Comparison of ENCODE assay signal across 8 cellular contexts in genomic region chr6:26020291-26020982, GRCh38. TPM values are rescaled to one million over a fixed set of nuclear protein-coding genes. Genes with fewer than 3 reads are reported as not detected.
DNase-seq lines count a peak whose midpoint lies in the region; ATAC-seq and TF ChIP-seq lines count a peak whose summit lies in the region.

No MANE protein-coding gene starts in this region.

- TF ChIP-seq POLR2A in GM10847 (IDR thresholded peaks at IDR 0.05; ENCODE audit: extremely low read depth, insufficient read length) (peak; percentile 99), NB4 (IDR thresholded peaks at IDR 0.05; ENCODE audit: extremely low read depth, insufficient read length) (peak; percentile 93)

- peak overlapping the region; percentile 85 to 99 (median 97) for H3K4me3 Mint-ChIP-seq in T-cell

- CTCF ChIA-PET in T-cell (lab: Charles Lee), result interaction anchor here (0.6 to 3.1 kb wide), 14 partner anchors 10 to 1459 kb away, joined by 3 to 23 read pairs (median 7); a partner anchor contains a TSS

- peaks cover 0 to 4% (median 3%) of the 10 kb centered on the region in 3 donors for H3K9me3 Mint-ChIP-seq in T-cell

- no peaks in the 10 kb centered on the region for H3K27me3 Mint-ChIP-seq in T-cell

- H3K4me1 Mint-ChIP-seq in T-cell, result peaks cover 29 to 38% (median 33%) of the 10 kb centered on the region in 3 donors

- intact Hi-C loops in left cardiac atrium (cut with DNase I) (no loop called here), posterior vena cava (cut with DNase I) (no loop called here)

- H3K36me3 Mint-ChIP-seq in T-cell, result no peaks in the 10 kb centered on the region

- no peak for TF ChIP-seq CTCF in NB4 (IDR thresholded peaks at IDR 0.05; ENCODE audit: low read depth, low read length)

- ATAC-seq in HG02571 (IDR thresholded peaks at IDR 0.05; ENCODE audit: unreplicated experiment) (peak; percentile 53), T-cell (replicated peaks in 1 of 4) (peak; percentile 49 to 67 (median 62)), left cardiac atrium (peak; percentile 70 to 80)

- H3K4me3 ChIP-seq in NB4 (ENCODE audit: low read depth, low read length), result peak overlapping the region; percentile 74

- peak overlapping the region; percentile 99 to 100 for H3K27ac Mint-ChIP-seq in T-cell

- peak; percentile 87 for DNase-seq in NB4 (ENCODE audit: low read depth)
- peak; percentile 63 to 86 (median 76) for DNase-seq in T-cell
- peak in 53 of 56 donors; percentile 3 to 83 (median 50) for DNase-seq in amygdala (lab: John Stamatoyannopoulos, UW)
- DNase-seq in left cardiac atrium, result peak; percentile 81
- peak; percentile 92 for DNase-seq in posterior vena cava (ENCODE audit: low spot score)
- no peak for DNase-seq in NCI-H446 treated with DMSO at 0.1 percent for 48 hours (lab: John Stamatoyannopoulos, UW)

- POLR2A ChIA-PET in T-cell (lab: Charles Lee), result interaction anchor here (0.5 to 15.4 kb wide), 61 partner anchors 10 to 1873 kb away, joined by 3 to 682 read pairs (median 4); partner anchors contain the start of gene TRIM38 (in 1 of the 2)

RNA-seq across cellular contexts. Expression of gene TRIM38, which starts 57.8 kb away (rescaled TPM):
- 10 to 100 TPM; 20.5 to 29.3 (median 26.2) TPM for total RNA-seq in T-cell
- total RNA-seq in left cardiac atrium, result 1 to 10 TPM; 4.7 to 5.3 TPM
- 10 to 100 TPM; 13.7 to 13.8 TPM for total RNA-seq in posterior vena cava
